ENCODE assay signal across 1 cellular context in the genomic region with DNA sequence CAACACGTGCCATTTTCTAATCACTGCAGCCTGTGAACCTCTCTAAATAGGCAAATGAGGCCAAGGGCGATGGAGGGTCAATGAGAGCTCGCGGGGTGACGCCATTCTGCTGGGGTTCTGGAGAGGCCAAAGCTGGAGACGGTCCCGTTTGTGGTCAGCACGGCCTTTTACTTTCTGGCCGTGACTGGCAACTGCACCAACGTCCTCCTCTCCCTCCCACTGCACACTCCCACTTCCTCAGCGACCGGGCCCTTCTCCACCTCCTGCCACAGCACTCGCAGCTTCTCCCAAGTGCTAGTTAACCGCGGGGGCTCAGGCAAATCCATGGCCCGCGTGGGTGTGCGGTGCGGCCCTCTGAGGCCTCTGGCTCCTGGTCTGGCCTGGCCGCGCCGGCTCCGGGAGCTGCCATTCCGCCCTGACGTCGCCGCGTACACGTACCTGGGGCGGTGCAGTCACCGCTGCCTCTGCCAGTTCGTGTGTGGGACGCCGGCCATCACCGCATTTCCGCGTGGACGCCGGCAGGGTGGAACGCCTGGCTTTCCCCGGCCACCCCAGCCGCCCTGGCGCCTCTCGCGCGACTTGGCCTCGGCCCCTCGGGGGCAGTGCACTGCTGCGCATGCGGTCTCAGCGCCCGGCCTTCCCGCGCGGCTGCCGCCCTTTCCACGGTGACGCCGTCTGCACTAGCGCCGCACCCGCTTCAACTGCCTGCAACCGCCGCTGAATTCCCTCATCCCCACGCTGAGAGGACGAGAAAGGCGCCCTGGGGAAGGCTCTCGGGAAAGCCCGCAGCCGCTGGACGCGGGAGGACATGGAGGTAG.
TF ChIP-seq lines count a peak whose summit lies in the region.

No MANE protein-coding gene starts in this region.

TF ChIP-seq in K562, 482 proteins besides CTCF, POLR2A, EP300 and RAD21 (continued from another document):
- TF ChIP-seq, protein P1, sequence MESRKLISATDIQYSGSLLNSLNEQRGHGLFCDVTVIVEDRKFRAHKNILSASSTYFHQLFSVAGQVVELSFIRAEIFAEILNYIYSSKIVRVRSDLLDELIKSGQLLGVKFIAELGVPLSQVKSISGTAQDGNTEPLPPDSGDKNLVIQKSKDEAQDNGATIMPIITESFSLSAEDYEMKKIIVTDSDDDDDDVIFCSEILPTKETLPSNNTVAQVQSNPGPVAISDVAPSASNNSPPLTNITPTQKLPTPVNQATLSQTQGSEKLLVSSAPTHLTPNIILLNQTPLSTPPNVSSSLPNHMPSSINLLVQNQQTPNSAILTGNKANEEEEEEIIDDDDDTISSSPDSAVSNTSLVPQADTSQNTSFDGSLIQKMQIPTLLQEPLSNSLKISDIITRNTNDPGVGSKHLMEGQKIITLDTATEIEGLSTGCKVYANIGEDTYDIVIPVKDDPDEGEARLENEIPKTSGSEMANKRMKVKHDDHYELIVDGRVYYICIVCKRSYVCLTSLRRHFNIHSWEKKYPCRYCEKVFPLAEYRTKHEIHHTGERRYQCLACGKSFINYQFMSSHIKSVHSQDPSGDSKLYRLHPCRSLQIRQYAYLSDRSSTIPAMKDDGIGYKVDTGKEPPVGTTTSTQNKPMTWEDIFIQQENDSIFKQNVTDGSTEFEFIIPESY (CRISPR knock-in tag; IDR thresholded peaks at IDR 0.05) = peak; percentile 52; the same call in 1 of the 2 replicates
- TF ChIP-seq ZNF12 (CRISPR knock-in tag; IDR thresholded peaks at IDR 0.05) (no peak), KHSRP (IDR thresholded peaks at IDR 0.05) (no peak)
